In genomic region chr2:51921076-51921475, GRCh38 we compare ENCODE assay signal across 25 cellular contexts.
"Had no signal": no experiment of that assay in that cellular context is flagged by ENCODE, and none has a peak within 500 bp of the region (broad histone marks: within the 10 kb centered on the region; RNA-seq: fewer than 3 reads in every experiment).

No MANE protein-coding gene starts in this region.

- H3K9me3 ChIP-seq: suprapubic skin, testis, thyroid gland, transverse colon, uterus, vagina had no signal

- H3K4me1 ChIP-seq: stomach, suprapubic skin, testis, thyroid gland, tibial artery, tibial nerve, transverse colon, upper lobe of left lung, upper lobe of right lung, uterus, vagina had no signal

- H3K4me3 ChIP-seq: stomach, suprapubic skin, testis, thoracic aorta, thyroid gland, tibial artery, tibial nerve, transverse colon, upper lobe of left lung, upper lobe of right lung, uterus, vagina had no signal

- H3K36me3 ChIP-seq: stomach, suprapubic skin, thoracic aorta, thyroid gland, tibial artery, tibial nerve, transverse colon, upper lobe of left lung, upper lobe of right lung, vagina had no signal

- H3K27ac ChIP-seq: stomach, suprapubic skin, testis, thoracic aorta, thyroid gland, tibial artery, tibial nerve, transverse colon, upper lobe of left lung, upper lobe of right lung, uterus, vagina had no signal

- ATAC-seq: stimulated activated effector memory CD8-positive, alpha-beta T cell treated with anti-CD3 and anti-CD28 coated beads, Interleukin-12 subunit alpha, Interleukin-12 subunit beta, amount 100 ng/mL, for 72 hours; stimulated activated memory B cell treated with anti-CD40 and anti-IgM and Interleukin-4, amounts not matched to agents 10 μg/mL and 1 μg/mL and 100 μg/mL, for 72 hours; stimulated activated naive B cell treated with anti-CD40 and anti-IgM and Interleukin-4, amounts not matched to agents 10 μg/mL and 1 μg/mL and 100 μg/mL, for 72 hours; stimulated activated naive CD8-positive, alpha-beta T cell treated with anti-CD3 and anti-CD28 coated beads, Interleukin-15, amount 100 ng/mL, for 72 hours; stimulated activated naive CD8-positive, alpha-beta T cell treated with anti-CD3 and anti-CD28 coated beads, Interleukin-15, Interleukin-2, amounts not matched to agents 100 U/mL and 50 U/mL, for 24 hours; upper lobe of right lung had no signal

- H3K27me3 ChIP-seq: stomach, suprapubic skin, testis, thyroid gland, tibial artery, tibial nerve, transverse colon, upper lobe of left lung, upper lobe of right lung, uterus, vagina had no signal

- DNase-seq: stimulated activated CD4-positive, alpha-beta T cell treated with anti-CD3 and anti-CD28 coated beads, Interleukin-2, amount 100 ng/mL, for 48 hours; stimulated activated CD4-positive, alpha-beta T cell treated with anti-CD3 and anti-CD28 coated beads, Interleukin-4, amount 100 ng/mL, for 1 hour; stimulated activated CD4-positive, alpha-beta T cell treated with anti-CD3 and anti-CD28 coated beads, Interleukin-4, amount 100 ng/mL, for 24 hours; stimulated activated CD4-positive, alpha-beta T cell treated with anti-CD3 and anti-CD28 coated beads, Interleukin-4, amount 100 ng/mL, for 4 hours; stimulated activated CD8-positive, alpha-beta memory T cell treated with anti-CD3 and anti-CD28 coated beads, Interleukin-4, amount 100 ng/mL, for 48 hours; stimulated activated naive B cell treated with anti-CD40 and anti-IgM and Interleukin-4, amounts not matched to agents 10 μg/mL and 1 μg/mL and 100 μg/mL, for 72 hours; stimulated activated naive CD4-positive, alpha-beta T cell; stimulated activated naive CD4-positive, alpha-beta T cell treated with Interleukin-2 at 50 U/mL for 16 hours; stimulated activated naive CD8-positive, alpha-beta T cell treated with anti-CD3 and anti-CD28 coated beads, Interleukin-15, amount 100 ng/mL, for 72 hours; stimulated activated naive CD8-positive, alpha-beta T cell treated with anti-CD3 and anti-CD28 coated beads, Interleukin-15, Interleukin-2, amounts not matched to agents 100 U/mL and 50 U/mL, for 24 hours; stomach; substantia nigra; testis; thyroid gland; tibial artery; transverse colon; upper lobe of left lung; upper lobe of right lung; uterus had no signal
